1 cellular context compared by ENCODE assay signal in the genomic region with DNA sequence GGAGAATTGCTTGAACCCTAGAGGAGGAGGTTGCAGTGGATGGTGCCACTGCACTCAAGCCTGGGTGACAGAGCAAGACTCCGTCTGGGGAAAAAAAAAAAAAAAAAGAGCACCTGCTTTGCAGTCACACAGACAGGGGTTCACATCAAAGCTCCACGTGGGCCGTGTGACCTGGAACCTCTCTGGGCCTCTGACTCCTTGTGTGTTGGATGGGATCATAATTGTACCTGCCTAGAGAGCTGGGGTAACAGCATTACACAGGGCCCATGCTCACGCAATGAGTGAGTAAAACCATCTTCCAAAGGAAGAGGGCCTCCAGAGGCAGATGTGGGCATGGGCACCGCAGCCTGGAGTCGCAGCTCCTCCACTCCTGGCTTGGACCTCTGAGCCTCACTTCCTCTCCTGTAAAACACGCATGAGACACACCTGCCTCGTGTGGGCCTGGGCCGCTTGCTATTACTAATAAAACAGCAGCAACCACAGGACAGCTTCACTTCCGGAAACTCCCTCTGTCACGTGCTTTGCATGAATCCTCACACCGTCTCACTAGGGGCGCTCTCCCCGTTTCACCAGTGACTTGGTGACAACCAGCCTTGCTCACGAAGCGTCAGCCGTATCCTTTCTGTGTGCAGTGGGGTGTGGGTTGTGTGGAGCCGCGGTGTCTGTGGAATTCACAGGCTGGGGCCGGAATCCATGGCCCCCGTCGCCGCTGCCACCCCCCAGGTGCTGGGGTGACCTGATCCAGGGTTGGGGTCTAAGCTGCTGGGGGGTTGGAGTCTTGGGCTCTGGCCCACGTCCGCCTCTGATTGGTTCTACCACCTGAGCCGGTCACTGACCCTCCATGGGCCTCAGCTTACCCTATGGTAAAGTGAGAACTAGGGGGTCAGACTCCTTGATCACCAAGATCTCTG.
A peak's percentile ranks its signal among the peaks of the same experiment; 100 is the strongest.
TF ChIP-seq lines count a peak whose summit lies in the region.
"Not testable (repeated sequence)": the region's sequence is repeated elsewhere in the genome, so short reads cannot be mapped to it uniquely, and the experiment has no call there.

No MANE protein-coding gene starts in this region.

TF ChIP-seq in K562, 482 proteins besides CTCF, POLR2A, EP300 and RAD21 (continued from another document and continues in another):
- TF ChIP-seq RNF2 (IDR thresholded peaks at IDR 0.05) (peak; percentile 86), KLF6 (CRISPR knock-in tag; IDR thresholded peaks at IDR 0.05; ENCODE audit: borderline replicate concordance) (peak; percentile 97), SRF (CRISPR knock-in tag; IDR thresholded peaks at IDR 0.05) (peak in 1 of 2 experiments; percentile 33; a peak in 1 of 4 replicates), NONO (IDR thresholded peaks at IDR 0.05; ENCODE audit: low read depth in 2 of 2, low read length in 1 of 2) (peak in 1 of 2 experiments; percentile 52; a peak in 1 of 4 replicates), CHD4 (IDR thresholded peaks at IDR 0.05; ENCODE audit: insufficient read depth, insufficient replicate concordance, low read depth, low read length, poor library complexity, severe bottlenecking) (peak; percentile 21), ZNF584 (CRISPR knock-in tag; IDR thresholded peaks at IDR 0.05; ENCODE audit: low read depth) (peak; percentile 70; the same call in 1 of the 2 replicates), YY1 (IDR thresholded peaks at IDR 0.05; ENCODE audit: borderline replicate concordance in 1 of 3, control insufficient read depth in 1 of 3, extremely low read depth in 1 of 3, insufficient read depth in 3 of 3, insufficient read length in 1 of 3, insufficient replicate concordance in 2 of 3, low read depth in 1 of 3, low read length in 2 of 3) (peak in 1 of 3 experiments; percentile 46), MAX (CRISPR knock-in tag; IDR thresholded peaks at IDR 0.05) (peak; percentile 99), ZNF239 (CRISPR knock-in tag; IDR thresholded peaks at IDR 0.05) (peak; percentile 41), ZKSCAN1 (IDR thresholded peaks at IDR 0.05; ENCODE audit: low read depth, low read length) (peak; percentile 31; the same call in 1 of the 2 replicates), ZNF431 (CRISPR knock-in tag; IDR thresholded peaks at IDR 0.05) (peak; percentile 69), MNT (conservative IDR thresholded peaks at IDR 0.05) (peak; percentile 92 to 95), ZNF224 (CRISPR knock-in tag; IDR thresholded peaks at IDR 0.05) (0 out of 2 replicates have a peak, but pooled peaks have one; percentile 57), NR4A1 (tag; IDR thresholded peaks at IDR 0.05) (peak; percentile 88), AFF4 (CRISPR knock-in tag; IDR thresholded peaks at IDR 0.05) (0 out of 2 replicates have a peak, but pooled peaks have one; percentile 78), RAD51 (IDR thresholded peaks at IDR 0.05; ENCODE audit: borderline replicate concordance, low read depth) (peak; percentile 95), RBFOX2 (IDR thresholded peaks at IDR 0.05; ENCODE audit: low read depth, low read length) (peak; percentile 86), TFAP4 (CRISPR knock-in tag; IDR thresholded peaks at IDR 0.05; ENCODE audit: borderline replicate concordance) (peak; percentile 86), FOXA3 (CRISPR knock-in tag; conservative IDR thresholded peaks at IDR 0.05 in 1 of 2, IDR thresholded peaks at IDR 0.05 in 1 of 2) (peak in 1 of 2 experiments; percentile 87; a peak in 2 of 4 replicates), SPI1 (IDR thresholded peaks at IDR 0.05; ENCODE audit: borderline replicate concordance, low read depth, low read length) (peak; percentile 81), CBX3 (IDR thresholded peaks at IDR 0.05; ENCODE audit: borderline replicate concordance in 1 of 2, low read length in 2 of 2) (peak in 1 of 2 experiments; percentile 88; a peak in 2 of 3 replicates), KLF1 (tag; IDR thresholded peaks at IDR 0.05) (peak; percentile 99), SREBF1 (IDR thresholded peaks at IDR 0.05; ENCODE audit: borderline replicate concordance, low read depth, low read length) (0 out of 2 replicates have a peak, but pooled peaks have one; percentile 13), PTTG1 (tag; IDR thresholded peaks at IDR 0.05; ENCODE audit: low read depth) (0 out of 2 replicates have a peak, but pooled peaks have one; percentile 40), RCOR1 (IDR thresholded peaks at IDR 0.05; ENCODE audit: borderline replicate concordance in 1 of 2, low read depth in 2 of 2, low read length in 2 of 2) (peak in 1 of 2 experiments; percentile 73; a peak in 1 of 4 replicates), JUND (IDR thresholded peaks at IDR 0.05; ENCODE audit: borderline replicate concordance, low read depth, low read length) (peak; percentile 79), JUND (tag; IDR thresholded peaks at IDR 0.05; ENCODE audit: borderline replicate concordance, low read depth, low read length) (peak; percentile 23; the same call in 1 of the 3 replicates), FOXK1 (CRISPR knock-in tag; IDR thresholded peaks at IDR 0.05; ENCODE audit: borderline replicate concordance) (peak; percentile 96), GTF2A2 (tag; IDR thresholded peaks at IDR 0.05) (peak; percentile 61; the same call in 1 of the 2 replicates), DIDO1 (tag; IDR thresholded peaks at IDR 0.05; ENCODE audit: low read depth) (peak; percentile 72)
- not testable (repeated sequence) for TF ChIP-seq NR4A1 (CRISPR knock-in tag; IDR thresholded peaks at IDR 0.05)
- TF ChIP-seq, protein P1, sequence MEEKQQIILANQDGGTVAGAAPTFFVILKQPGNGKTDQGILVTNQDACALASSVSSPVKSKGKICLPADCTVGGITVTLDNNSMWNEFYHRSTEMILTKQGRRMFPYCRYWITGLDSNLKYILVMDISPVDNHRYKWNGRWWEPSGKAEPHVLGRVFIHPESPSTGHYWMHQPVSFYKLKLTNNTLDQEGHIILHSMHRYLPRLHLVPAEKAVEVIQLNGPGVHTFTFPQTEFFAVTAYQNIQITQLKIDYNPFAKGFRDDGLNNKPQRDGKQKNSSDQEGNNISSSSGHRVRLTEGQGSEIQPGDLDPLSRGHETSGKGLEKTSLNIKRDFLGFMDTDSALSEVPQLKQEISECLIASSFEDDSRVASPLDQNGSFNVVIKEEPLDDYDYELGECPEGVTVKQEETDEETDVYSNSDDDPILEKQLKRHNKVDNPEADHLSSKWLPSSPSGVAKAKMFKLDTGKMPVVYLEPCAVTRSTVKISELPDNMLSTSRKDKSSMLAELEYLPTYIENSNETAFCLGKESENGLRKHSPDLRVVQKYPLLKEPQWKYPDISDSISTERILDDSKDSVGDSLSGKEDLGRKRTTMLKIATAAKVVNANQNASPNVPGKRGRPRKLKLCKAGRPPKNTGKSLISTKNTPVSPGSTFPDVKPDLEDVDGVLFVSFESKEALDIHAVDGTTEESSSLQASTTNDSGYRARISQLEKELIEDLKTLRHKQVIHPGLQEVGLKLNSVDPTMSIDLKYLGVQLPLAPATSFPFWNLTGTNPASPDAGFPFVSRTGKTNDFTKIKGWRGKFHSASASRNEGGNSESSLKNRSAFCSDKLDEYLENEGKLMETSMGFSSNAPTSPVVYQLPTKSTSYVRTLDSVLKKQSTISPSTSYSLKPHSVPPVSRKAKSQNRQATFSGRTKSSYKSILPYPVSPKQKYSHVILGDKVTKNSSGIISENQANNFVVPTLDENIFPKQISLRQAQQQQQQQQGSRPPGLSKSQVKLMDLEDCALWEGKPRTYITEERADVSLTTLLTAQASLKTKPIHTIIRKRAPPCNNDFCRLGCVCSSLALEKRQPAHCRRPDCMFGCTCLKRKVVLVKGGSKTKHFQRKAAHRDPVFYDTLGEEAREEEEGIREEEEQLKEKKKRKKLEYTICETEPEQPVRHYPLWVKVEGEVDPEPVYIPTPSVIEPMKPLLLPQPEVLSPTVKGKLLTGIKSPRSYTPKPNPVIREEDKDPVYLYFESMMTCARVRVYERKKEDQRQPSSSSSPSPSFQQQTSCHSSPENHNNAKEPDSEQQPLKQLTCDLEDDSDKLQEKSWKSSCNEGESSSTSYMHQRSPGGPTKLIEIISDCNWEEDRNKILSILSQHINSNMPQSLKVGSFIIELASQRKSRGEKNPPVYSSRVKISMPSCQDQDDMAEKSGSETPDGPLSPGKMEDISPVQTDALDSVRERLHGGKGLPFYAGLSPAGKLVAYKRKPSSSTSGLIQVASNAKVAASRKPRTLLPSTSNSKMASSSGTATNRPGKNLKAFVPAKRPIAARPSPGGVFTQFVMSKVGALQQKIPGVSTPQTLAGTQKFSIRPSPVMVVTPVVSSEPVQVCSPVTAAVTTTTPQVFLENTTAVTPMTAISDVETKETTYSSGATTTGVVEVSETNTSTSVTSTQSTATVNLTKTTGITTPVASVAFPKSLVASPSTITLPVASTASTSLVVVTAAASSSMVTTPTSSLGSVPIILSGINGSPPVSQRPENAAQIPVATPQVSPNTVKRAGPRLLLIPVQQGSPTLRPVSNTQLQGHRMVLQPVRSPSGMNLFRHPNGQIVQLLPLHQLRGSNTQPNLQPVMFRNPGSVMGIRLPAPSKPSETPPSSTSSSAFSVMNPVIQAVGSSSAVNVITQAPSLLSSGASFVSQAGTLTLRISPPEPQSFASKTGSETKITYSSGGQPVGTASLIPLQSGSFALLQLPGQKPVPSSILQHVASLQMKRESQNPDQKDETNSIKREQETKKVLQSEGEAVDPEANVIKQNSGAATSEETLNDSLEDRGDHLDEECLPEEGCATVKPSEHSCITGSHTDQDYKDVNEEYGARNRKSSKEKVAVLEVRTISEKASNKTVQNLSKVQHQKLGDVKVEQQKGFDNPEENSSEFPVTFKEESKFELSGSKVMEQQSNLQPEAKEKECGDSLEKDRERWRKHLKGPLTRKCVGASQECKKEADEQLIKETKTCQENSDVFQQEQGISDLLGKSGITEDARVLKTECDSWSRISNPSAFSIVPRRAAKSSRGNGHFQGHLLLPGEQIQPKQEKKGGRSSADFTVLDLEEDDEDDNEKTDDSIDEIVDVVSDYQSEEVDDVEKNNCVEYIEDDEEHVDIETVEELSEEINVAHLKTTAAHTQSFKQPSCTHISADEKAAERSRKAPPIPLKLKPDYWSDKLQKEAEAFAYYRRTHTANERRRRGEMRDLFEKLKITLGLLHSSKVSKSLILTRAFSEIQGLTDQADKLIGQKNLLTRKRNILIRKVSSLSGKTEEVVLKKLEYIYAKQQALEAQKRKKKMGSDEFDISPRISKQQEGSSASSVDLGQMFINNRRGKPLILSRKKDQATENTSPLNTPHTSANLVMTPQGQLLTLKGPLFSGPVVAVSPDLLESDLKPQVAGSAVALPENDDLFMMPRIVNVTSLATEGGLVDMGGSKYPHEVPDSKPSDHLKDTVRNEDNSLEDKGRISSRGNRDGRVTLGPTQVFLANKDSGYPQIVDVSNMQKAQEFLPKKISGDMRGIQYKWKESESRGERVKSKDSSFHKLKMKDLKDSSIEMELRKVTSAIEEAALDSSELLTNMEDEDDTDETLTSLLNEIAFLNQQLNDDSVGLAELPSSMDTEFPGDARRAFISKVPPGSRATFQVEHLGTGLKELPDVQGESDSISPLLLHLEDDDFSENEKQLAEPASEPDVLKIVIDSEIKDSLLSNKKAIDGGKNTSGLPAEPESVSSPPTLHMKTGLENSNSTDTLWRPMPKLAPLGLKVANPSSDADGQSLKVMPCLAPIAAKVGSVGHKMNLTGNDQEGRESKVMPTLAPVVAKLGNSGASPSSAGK (IDR thresholded peaks at IDR 0.05) = peak; percentile 99
- TF ChIP-seq, protein P2, sequence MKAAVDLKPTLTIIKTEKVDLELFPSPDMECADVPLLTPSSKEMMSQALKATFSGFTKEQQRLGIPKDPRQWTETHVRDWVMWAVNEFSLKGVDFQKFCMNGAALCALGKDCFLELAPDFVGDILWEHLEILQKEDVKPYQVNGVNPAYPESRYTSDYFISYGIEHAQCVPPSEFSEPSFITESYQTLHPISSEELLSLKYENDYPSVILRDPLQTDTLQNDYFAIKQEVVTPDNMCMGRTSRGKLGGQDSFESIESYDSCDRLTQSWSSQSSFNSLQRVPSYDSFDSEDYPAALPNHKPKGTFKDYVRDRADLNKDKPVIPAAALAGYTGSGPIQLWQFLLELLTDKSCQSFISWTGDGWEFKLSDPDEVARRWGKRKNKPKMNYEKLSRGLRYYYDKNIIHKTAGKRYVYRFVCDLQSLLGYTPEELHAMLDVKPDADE (conservative IDR thresholded peaks at IDR 0.05; ENCODE audit: control insufficient read depth, low read depth, low read length) = 0 out of 2 replicates have a peak, but pooled peaks have one; percentile 20
